ENCODE assay signal across 15 cellular contexts in the genomic region with DNA sequence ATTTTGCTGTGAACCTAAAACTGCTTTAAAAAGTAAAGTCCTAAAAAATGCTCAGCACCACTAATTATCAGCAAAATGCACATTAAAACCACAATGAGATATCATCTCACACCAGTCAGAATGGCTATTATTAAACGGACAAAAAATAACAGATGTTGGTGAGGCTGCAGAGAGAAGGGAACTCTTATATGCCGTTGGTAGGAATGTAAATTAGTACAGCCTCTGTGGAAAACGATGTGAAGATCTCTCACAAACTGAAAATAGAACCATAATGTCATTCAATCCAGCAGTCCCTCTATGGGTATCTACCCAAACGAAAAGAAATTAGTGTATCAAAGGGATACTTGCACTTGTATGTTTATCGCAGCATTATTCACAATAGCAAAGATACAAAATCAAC. TPM values are rescaled to one million over a fixed set of nuclear protein-coding genes. Genes with fewer than 3 reads are reported as not detected.
DNase-seq lines count a peak whose midpoint lies in the region; ATAC-seq and TF ChIP-seq lines count a peak whose summit lies in the region.
"Had no signal": no experiment of that assay in that cellular context is flagged by ENCODE, and none has a peak within 500 bp of the region (broad histone marks: within the 10 kb centered on the region; RNA-seq: fewer than 3 reads in every experiment).

No MANE protein-coding gene starts in this region.

- H3K9me3 Mint-ChIP-seq in activated CD4-positive, alpha-beta T cell treated with anti-CD3 and anti-CD28 coated beads, Interleukin-2, amount 10 ng/mL, durations not matched to agents 7 days and 5 days, result no peaks in the 10 kb centered on the region
- H3K9me3 Mint-ChIP-seq in activated T-helper 17 cell treated with anti-CD3 and anti-CD28 coated beads, Interleukin-2, amount 50 U/mL, for 72 hours, result no peaks in the 10 kb centered on the region
- H3K9me3 Mint-ChIP-seq in nephron progenitor cell, result no peaks in the 10 kb centered on the region
- H3K9me3 Mint-ChIP-seq in activated T-cell treated with anti-CD3 and anti-CD28 coated beads, Interleukin-2, amount 50 U/mL, for 72 hours, result no peaks in the 10 kb centered on the region

- peaks cover 1% of the 10 kb centered on the region for H3K27me3 Mint-ChIP-seq in activated CD4-positive, alpha-beta T cell treated with anti-CD3 and anti-CD28 coated beads, Interleukin-2, amount 10 ng/mL, durations not matched to agents 7 days and 5 days
- H3K27me3 Mint-ChIP-seq in activated T-helper 17 cell treated with anti-CD3 and anti-CD28 coated beads, Interleukin-2, amount 50 U/mL, for 72 hours, result no peaks in the 10 kb centered on the region
- H3K27me3 Mint-ChIP-seq in nephron progenitor cell (ENCODE audit: low read depth, poor library complexity), result peaks cover 10% of the 10 kb centered on the region
- no peaks in the 10 kb centered on the region for H3K27me3 Mint-ChIP-seq in activated T-cell treated with anti-CD3 and anti-CD28 coated beads, Interleukin-2, amount 50 U/mL, for 72 hours (ENCODE audit: low read depth)

- POLR2A ChIA-PET in activated CD4-positive, alpha-beta T cell treated with anti-CD3 and anti-CD28 coated beads, Interleukin-2, amount 10 ng/mL, durations not matched to agents 7 days and 5 days (lab: Charles Lee), result no interaction called here

- peak overlapping the region; percentile 58 for H3K4me3 Mint-ChIP-seq in activated CD4-positive, alpha-beta T cell treated with anti-CD3 and anti-CD28 coated beads, Interleukin-2, amount 10 ng/mL, durations not matched to agents 7 days and 5 days
- H3K4me3 Mint-ChIP-seq in activated T-helper 17 cell treated with anti-CD3 and anti-CD28 coated beads, Interleukin-2, amount 50 U/mL, for 72 hours, result peak overlapping the region; percentile 71
- no peak overlapping the region for H3K4me3 Mint-ChIP-seq in nephron progenitor cell
- no peak overlapping the region for H3K4me3 Mint-ChIP-seq in activated T-cell treated with anti-CD3 and anti-CD28 coated beads, Interleukin-2, amount 50 U/mL, for 72 hours
- H3K4me3 Mint-ChIP-seq: B cell had no signal

- peak overlapping the region; percentile 83 for H3K27ac Mint-ChIP-seq in activated CD4-positive, alpha-beta T cell treated with anti-CD3 and anti-CD28 coated beads, Interleukin-2, amount 10 ng/mL, durations not matched to agents 7 days and 5 days
- H3K27ac Mint-ChIP-seq in activated T-helper 17 cell treated with anti-CD3 and anti-CD28 coated beads, Interleukin-2, amount 50 U/mL, for 72 hours, result no peak overlapping the region
- H3K27ac Mint-ChIP-seq in nephron progenitor cell, result peak overlapping the region; percentile 39
- H3K27ac Mint-ChIP-seq in activated T-cell treated with anti-CD3 and anti-CD28 coated beads, Interleukin-2, amount 50 U/mL, for 72 hours, result no peak overlapping the region
- H3K27ac Mint-ChIP-seq: B cell had no signal

- CTCF ChIA-PET in activated CD4-positive, alpha-beta T cell treated with anti-CD3 and anti-CD28 coated beads, Interleukin-2, amount 10 ng/mL, durations not matched to agents 7 days and 5 days (lab: Charles Lee), result no interaction called here

- DNase-seq in activated CD4-positive, alpha-beta T cell treated with anti-CD3 and anti-CD28 coated beads, Interleukin-2, amount 10 ng/mL, durations not matched to agents 7 days and 5 days, result no peak
- DNase-seq in activated CD4-positive, alpha-beta T cell treated with anti-CD3 and anti-CD28 coated beads, Interleukin-2, amount 50 U/mL, for 4 hours, result no peak
- DNase-seq in EH (ENCODE audit: low read depth) (peak; percentile 17), nephron progenitor cell (no peak)
- no peak for DNase-seq in activated T-cell treated with anti-CD3 and anti-CD28 coated beads, Interleukin-2, amount 50 U/mL, for 72 hours
- DNase-seq: COR-L47, MG63, NCI-H1092 treated with DMSO at 0.1 percent for 48 hours, NCI-H1694, NCI-H510A treated with DMSO at 0.1 percent for 48 hours, Right ventricle myocardium superior had no signal

- no peak for TF ChIP-seq CTCF in nephron progenitor cell (IDR thresholded peaks at IDR 0.05)

- H3K36me3 Mint-ChIP-seq in activated CD4-positive, alpha-beta T cell treated with anti-CD3 and anti-CD28 coated beads, Interleukin-2, amount 10 ng/mL, durations not matched to agents 7 days and 5 days (ENCODE audit: low read depth), result no peaks in the 10 kb centered on the region
- no peaks in the 10 kb centered on the region for H3K36me3 Mint-ChIP-seq in activated T-helper 17 cell treated with anti-CD3 and anti-CD28 coated beads, Interleukin-2, amount 50 U/mL, for 72 hours (ENCODE audit: low read depth)
- no peaks in the 10 kb centered on the region for H3K36me3 Mint-ChIP-seq in nephron progenitor cell (ENCODE audit: low read depth)
- H3K36me3 Mint-ChIP-seq in activated T-cell treated with anti-CD3 and anti-CD28 coated beads, Interleukin-2, amount 50 U/mL, for 72 hours (ENCODE audit: insufficient read depth in 2 of 2), result no peaks in the 10 kb centered on the region

- ATAC-seq in activated T-helper 17 cell treated with anti-CD3 and anti-CD28 coated beads, Interleukin-2, amount 50 U/mL, for 72 hours (replicated peaks), result no peak
- no peak for ATAC-seq in GM19463 (IDR thresholded peaks at IDR 0.05; ENCODE audit: unreplicated experiment)
- ATAC-seq in activated T-cell treated with anti-CD3 and anti-CD28 coated beads, Interleukin-2, amount 50 U/mL, for 72 hours (replicated peaks in 1 of 2), result no peak
- no peak for ATAC-seq in HG02642 (IDR thresholded peaks at IDR 0.05; ENCODE audit: poor library complexity, unreplicated experiment)

- H3K4me1 Mint-ChIP-seq in activated CD4-positive, alpha-beta T cell treated with anti-CD3 and anti-CD28 coated beads, Interleukin-2, amount 10 ng/mL, durations not matched to agents 7 days and 5 days, result peaks cover 33% of the 10 kb centered on the region
- H3K4me1 Mint-ChIP-seq in activated T-helper 17 cell treated with anti-CD3 and anti-CD28 coated beads, Interleukin-2, amount 50 U/mL, for 72 hours, result peaks cover 24% of the 10 kb centered on the region
- H3K4me1 Mint-ChIP-seq in nephron progenitor cell, result peaks cover 10% of the 10 kb centered on the region
- H3K4me1 Mint-ChIP-seq in activated T-cell treated with anti-CD3 and anti-CD28 coated beads, Interleukin-2, amount 50 U/mL, for 72 hours (ENCODE audit: low read depth), result peaks cover 28% of the 10 kb centered on the region

RNA-seq across cellular contexts. Expression of gene ULK2, which starts 9.8 kb away (rescaled TPM):
- total RNA-seq in activated CD4-positive, alpha-beta T cell treated with anti-CD3 and anti-CD28 coated beads, Interleukin-2, amount 10 ng/mL, durations not matched to agents 7 days and 5 days, result 10 to 100 TPM; 16.1 to 17.1 TPM
- 1 to 10 TPM; 7.4 to 9.2 TPM for total RNA-seq in activated T-helper 17 cell treated with anti-CD3 and anti-CD28 coated beads, Interleukin-2, amount 50 U/mL, for 72 hours
- total RNA-seq in activated T-cell treated with anti-CD3 and anti-CD28 coated beads, Interleukin-2, amount 50 U/mL, for 72 hours, result 10 to 100 TPM; 13.9 to 14.5 TPM

Comparison
In these comparisons a context has a peak if more than half of its experiments do, and no peak if none do; other contexts are left out.
1. H3K27ac Mint-ChIP-seq: peak in activated CD4-positive, alpha-beta T cell treated with anti-CD3 and anti-CD28 coated beads, Interleukin-2, amount 10 ng/mL, durations not matched to agents 7 days and 5 days (single experiment) and nephron progenitor cell (single experiment); none in activated T-helper 17 cell treated with anti-CD3 and anti-CD28 coated beads, Interleukin-2, amount 50 U/mL, for 72 hours (single experiment) and activated T-cell treated with anti-CD3 and anti-CD28 coated beads, Interleukin-2, amount 50 U/mL, for 72 hours (single experiment).
2. H3K4me3 Mint-ChIP-seq: peak in activated CD4-positive, alpha-beta T cell treated with anti-CD3 and anti-CD28 coated beads, Interleukin-2, amount 10 ng/mL, durations not matched to agents 7 days and 5 days (single experiment) and activated T-helper 17 cell treated with anti-CD3 and anti-CD28 coated beads, Interleukin-2, amount 50 U/mL, for 72 hours (single experiment); none in nephron progenitor cell (single experiment) and activated T-cell treated with anti-CD3 and anti-CD28 coated beads, Interleukin-2, amount 50 U/mL, for 72 hours (0 of 2).